ENCODE assay signal across 1 cellular context in genomic region chr4:52635560-52635959, GRCh38.
TF ChIP-seq lines count a peak whose summit lies in the region.

No MANE protein-coding gene starts in this region.

TF ChIP-seq in IMR-90, 13 proteins besides CTCF, POLR2A, EP300 and RAD21:
- TF ChIP-seq CHD1 (IDR thresholded peaks at IDR 0.05; ENCODE audit: low read depth, low read length) (no peak), BHLHE40 (IDR thresholded peaks at IDR 0.05; ENCODE audit: low read depth, low read length) (no peak), FOS (IDR thresholded peaks at IDR 0.05; ENCODE audit: low read depth, low read length) (no peak), MAZ (IDR thresholded peaks at IDR 0.05; ENCODE audit: borderline replicate concordance, low read depth, low read length) (no peak), MAFK (IDR thresholded peaks at IDR 0.05; ENCODE audit: low read depth, low read length) (no peak), CEBPB (IDR thresholded peaks at IDR 0.05; ENCODE audit: low read depth, low read length) (no peak), RFX5 (IDR thresholded peaks at IDR 0.05; ENCODE audit: low read depth, low read length) (no peak)
